1 cellular context compared by ENCODE assay signal in the genomic region with DNA sequence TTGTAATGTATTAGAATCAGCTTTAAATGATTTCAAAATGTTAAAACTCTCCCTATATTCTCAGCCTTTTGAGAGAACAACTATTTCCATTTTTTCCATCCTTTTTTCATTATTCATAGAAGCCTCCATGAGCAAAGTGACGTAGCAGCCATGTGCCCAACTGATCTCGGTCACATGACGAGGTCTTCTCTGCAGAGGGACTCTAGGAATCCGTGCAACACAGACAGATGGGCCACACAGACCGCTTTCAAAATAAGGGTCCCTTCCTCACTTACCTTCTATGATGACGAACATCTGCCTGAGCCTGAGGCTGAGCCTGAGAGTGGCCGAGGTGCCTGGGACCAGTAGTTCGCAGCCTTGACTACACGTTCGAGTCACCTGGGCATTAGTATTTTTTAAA.
TF ChIP-seq lines count a peak whose summit lies in the region.

No MANE protein-coding gene starts in this region.

TF ChIP-seq in WTC11, 78 proteins besides CTCF, POLR2A, EP300 and RAD21 (continued from another document):
- TF ChIP-seq, protein P1, sequence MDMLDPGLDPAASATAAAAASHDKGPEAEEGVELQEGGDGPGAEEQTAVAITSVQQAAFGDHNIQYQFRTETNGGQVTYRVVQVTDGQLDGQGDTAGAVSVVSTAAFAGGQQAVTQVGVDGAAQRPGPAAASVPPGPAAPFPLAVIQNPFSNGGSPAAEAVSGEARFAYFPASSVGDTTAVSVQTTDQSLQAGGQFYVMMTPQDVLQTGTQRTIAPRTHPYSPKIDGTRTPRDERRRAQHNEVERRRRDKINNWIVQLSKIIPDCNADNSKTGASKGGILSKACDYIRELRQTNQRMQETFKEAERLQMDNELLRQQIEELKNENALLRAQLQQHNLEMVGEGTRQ (CRISPR knock-in tag; IDR thresholded peaks at IDR 0.05) = 0 out of 2 replicates have a peak, but pooled peaks have one; percentile 26
